In the genomic region with DNA sequence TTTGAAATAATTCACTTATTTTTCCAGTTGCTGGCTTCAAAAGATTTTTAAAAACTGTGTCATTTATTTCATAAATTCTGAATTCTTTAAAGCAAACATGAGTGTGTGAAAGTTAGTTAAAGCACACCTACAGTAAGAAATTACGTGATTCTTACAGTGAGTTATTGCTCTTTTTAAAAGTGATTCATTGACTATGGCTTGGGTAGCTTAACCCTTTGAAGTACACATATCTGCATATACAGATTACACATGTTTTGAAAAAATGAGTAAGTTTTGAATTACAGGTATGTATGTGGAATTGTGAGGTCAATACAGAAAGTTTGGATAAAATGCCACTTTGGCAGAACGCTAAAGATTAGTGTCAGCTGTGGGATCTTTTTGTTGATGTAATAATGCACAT, we compare ENCODE assay signal across 8 cellular contexts.
A peak's percentile ranks its signal among the peaks of the same experiment; 100 is the strongest.
DNase-seq lines count a peak whose midpoint lies in the region; ATAC-seq and TF ChIP-seq lines count a peak whose summit lies in the region.

No MANE protein-coding gene starts in this region.

- H3K4me3 Mint-ChIP-seq in CD4-positive, alpha-beta memory T cell: peak overlapping the region; percentile 80 to 99 (median 88)
- H3K4me3 Mint-ChIP-seq in chondrocyte (ENCODE audit: unreplicated experiment): peak overlapping the region; percentile 65

- H3K4me3 ChIP-seq in CD4-positive, alpha-beta memory T cell (ENCODE audit: low read length in 2 of 2): peak overlapping the region; percentile 18 to 41
- H3K4me3 ChIP-seq in KMS-11 (IDR thresholded peaks at IDR 0.05; ENCODE audit: insufficient read depth, low read depth, low read length): peak overlapping the region; percentile 75
- peak overlapping the region; percentile 50 for H3K4me3 ChIP-seq in rectal smooth muscle tissue (ENCODE audit: low read length)

- H3K27me3 Mint-ChIP-seq in CD4-positive, alpha-beta memory T cell: no peaks in the 10 kb centered on the region
- H3K27me3 Mint-ChIP-seq in chondrocyte (ENCODE audit: low read depth): no peaks in the 10 kb centered on the region

- H3K4me2 ChIP-seq in KMS-11: peak overlapping the region; percentile 85

- peak overlapping the region; percentile 75 for H3K27ac ChIP-seq in CD4-positive, alpha-beta memory T cell (ENCODE audit: low read depth, low read length)
- H3K27ac ChIP-seq in KMS-11: peak overlapping the region; percentile 87
- peak overlapping the region; percentile 89 for H3K27ac ChIP-seq in rectal smooth muscle tissue (ENCODE audit: low read depth, low read length)

- no peaks in the 10 kb centered on the region for H3K9me3 Mint-ChIP-seq in CD4-positive, alpha-beta memory T cell
- H3K9me3 Mint-ChIP-seq in chondrocyte (ENCODE audit: low read depth): no peaks in the 10 kb centered on the region

- POLR2A ChIA-PET in CD4-positive, alpha-beta memory T cell (lab: Charles Lee; ENCODE audit: partially characterized antibody): interaction anchor here (0.9 to 12.7 kb wide), 26 partner anchors 9 to 242 kb away, joined by 3 to 267 read pairs (median 5); partner anchors contain the start of gene MBNL1

- no peaks in the 10 kb centered on the region for H3K36me3 ChIP-seq in CD4-positive, alpha-beta memory T cell (ENCODE audit: insufficient read depth, low read length)
- no peaks in the 10 kb centered on the region for H3K36me3 ChIP-seq in KMS-11 (ENCODE audit: insufficient read depth)
- no peaks in the 10 kb centered on the region for H3K36me3 ChIP-seq in rectal smooth muscle tissue (ENCODE audit: control insufficient read depth, insufficient read depth, low read length)

- H3K9ac ChIP-seq in KMS-11 (peak overlapping the region; percentile 72), rectal smooth muscle tissue (ENCODE audit: low read length) (no peak overlapping the region)

- no peaks in the 10 kb centered on the region for H4K20me1 ChIP-seq in KMS-11 (ENCODE audit: insufficient read depth)

- peaks cover 40 to 77% (median 56%) of the 10 kb centered on the region in 4 donors for H3K4me1 Mint-ChIP-seq in CD4-positive, alpha-beta memory T cell
- peaks cover 42% of the 10 kb centered on the region for H3K4me1 Mint-ChIP-seq in chondrocyte (ENCODE audit: low read depth)

- peak overlapping the region; percentile 85 to 96 (median 92) for H3K27ac Mint-ChIP-seq in CD4-positive, alpha-beta memory T cell
- peak overlapping the region; percentile 82 for H3K27ac Mint-ChIP-seq in chondrocyte (ENCODE audit: unreplicated experiment)

- TF ChIP-seq CTCF in KMS-11 (conservative IDR thresholded peaks at IDR 0.05; ENCODE audit: low read depth, low read length) (no peak), chondrocyte (IDR thresholded peaks at IDR 0.05) (no peak)

- H3K27me3 ChIP-seq in CD4-positive, alpha-beta memory T cell (ENCODE audit: insufficient read depth, low read length): no peaks in the 10 kb centered on the region
- H3K27me3 ChIP-seq in KMS-11 (ENCODE audit: insufficient read depth, low read depth) (no peaks in the 10 kb centered on the region), rectal smooth muscle tissue (ENCODE audit: control insufficient read depth, insufficient read depth, low read length) (no peaks in the 10 kb centered on the region)

- no peaks in the 10 kb centered on the region for H3K9me3 ChIP-seq in CD4-positive, alpha-beta memory T cell (ENCODE audit: control insufficient read depth in 1 of 2, low read length in 2 of 2)

- DNase-seq in CD4-positive, alpha-beta memory T cell: no peak
- DNase-seq in chondrocyte (ENCODE audit: low spot score): no peak
- DNase-seq in NCI-H524 treated with DMSO at 0.1 percent for 48 hours (lab: John Stamatoyannopoulos, UW): no peak
- no peak for DNase-seq in NCI-H1436 (lab: John Stamatoyannopoulos, UW)

- H3K79me2 ChIP-seq in KMS-11 (ENCODE audit: insufficient read depth, low read depth): peaks cover 76% of the 10 kb centered on the region

- H3K36me3 Mint-ChIP-seq in CD4-positive, alpha-beta memory T cell: peaks cover 0 to 5% of the 10 kb centered on the region in 2 donors
- H3K36me3 Mint-ChIP-seq in chondrocyte (ENCODE audit: low read depth): peaks cover 2% of the 10 kb centered on the region

- peak overlapping the region; percentile 4; the same call in 1 of the 2 replicates for H2AFZ ChIP-seq in KMS-11 (ENCODE audit: low read depth)

- no peak for ATAC-seq in GM19397 (IDR thresholded peaks at IDR 0.05; ENCODE audit: unreplicated experiment)
- ATAC-seq in GM18517 (IDR thresholded peaks at IDR 0.05; ENCODE audit: unreplicated experiment): no peak

- peaks cover 77% of the 10 kb centered on the region for H3K4me1 ChIP-seq in CD4-positive, alpha-beta memory T cell (ENCODE audit: insufficient read depth, low read length)
- H3K4me1 ChIP-seq in KMS-11 (ENCODE audit: low read depth, poor library complexity, severe bottlenecking): peaks cover 63% of the 10 kb centered on the region
- H3K4me1 ChIP-seq in rectal smooth muscle tissue (ENCODE audit: control insufficient read depth, insufficient read depth, low read length): peaks cover 37% of the 10 kb centered on the region

- CTCF ChIA-PET in CD4-positive, alpha-beta memory T cell (lab: Charles Lee; ENCODE audit: partially characterized antibody): interaction anchor here (1.2 to 1.8 kb wide), 6 partner anchors 9 to 75 kb away, joined by 3 to 11 read pairs (median 4); partner anchors contain the start of gene MBNL1

- intact Hi-C loops in CD4-positive, alpha-beta memory T cell (cut with micrococcal nuclease): loop anchor here (2.0 to 5.0 kb wide), 2 partner anchors 15 to 1442 kb away; partner anchors contain the start of gene SIAH2
